In genomic region chr19:33251076-33251475, GRCh38 we compare ENCODE assay signal across 25 cellular contexts. TPM values are rescaled to one million over a fixed set of nuclear protein-coding genes. Genes with fewer than 3 reads are reported as not detected.
"Had no signal": no experiment of that assay in that cellular context is flagged by ENCODE, and none has a peak within 500 bp of the region (broad histone marks: within the 10 kb centered on the region; RNA-seq: fewer than 3 reads in every experiment).

No MANE protein-coding gene starts in this region.

- H3K36me3 ChIP-seq: heart right ventricle, left lung, ovary, right atrium auricular region, sigmoid colon, stomach, thoracic aorta, uterus had no signal

- H3K9me3 ChIP-seq: ovary, sigmoid colon, thoracic aorta, uterus had no signal

- H3K27ac Mint-ChIP-seq: naive B cell, type B pancreatic cell had no signal

- DNase-seq: effector memory CD4-positive, alpha-beta T cell; heart right ventricle; islet precursor cell; mesendoderm; naive B cell; nucleus accumbens; ovary; sigmoid colon; stimulated activated CD4-positive, alpha-beta T cell treated with anti-CD3 and anti-CD28 coated beads, Interleukin-12 subunit alpha, Interleukin-12 subunit beta, amount 100 ng/mL, for 4 hours; stimulated activated naive CD4-positive, alpha-beta T cell; stomach; substantia nigra; uterus had no signal

- H3K4me3 Mint-ChIP-seq: naive B cell, type B pancreatic cell had no signal

- H3K27me3 Mint-ChIP-seq: type B pancreatic cell had no signal

- H3K4me3 ChIP-seq: heart right ventricle, left lung, ovary, right atrium auricular region, sigmoid colon, skin epidermis, stomach, thoracic aorta, uterus had no signal

- H3K27me3 ChIP-seq: ovary, right atrium auricular region, uterus had no signal

- H3K4me1 ChIP-seq: right atrium auricular region, sigmoid colon, uterus had no signal

- H3K9me3 Mint-ChIP-seq: type B pancreatic cell had no signal

- ATAC-seq: esophagus mucosa, heart right ventricle, left lung had no signal

- H3K36me3 Mint-ChIP-seq: naive B cell, type B pancreatic cell had no signal

- H3K4me1 Mint-ChIP-seq: naive B cell had no signal

- H3K27ac ChIP-seq: heart right ventricle, left lung, ovary, right atrium auricular region, sigmoid colon, stomach, thoracic aorta, uterus had no signal

- FAIRE-seq: endometrium, frontal cortex had no signal

RNA-seq across cellular contexts. Expression of gene SLC7A10, which starts 25.4 kb away (rescaled TPM):
- total RNA-seq: esophagus mucosa, fibroblast of lung, lung microvascular endothelial cell, ovary, posterior vena cava, thoracic aorta, uterus had no signal
- polyA plus RNA-seq: fibroblast of lung, neural cell, ovary, stomach had no signal

RNA-seq across cellular contexts. Expression of gene CEBPA, which starts 51.3 kb away (rescaled TPM):
- polyA plus RNA-seq: fibroblast of lung had no signal
